In genomic region chr9:21796768-21797167, GRCh38 we compare ENCODE assay signal across 1 cellular context.
TF ChIP-seq lines count a peak whose summit lies in the region.

No MANE protein-coding gene starts in this region.

TF ChIP-seq in HepG2, 621 proteins besides CTCF, POLR2A, EP300 and RAD21 (continued from another document):
- TF ChIP-seq, protein P1, sequence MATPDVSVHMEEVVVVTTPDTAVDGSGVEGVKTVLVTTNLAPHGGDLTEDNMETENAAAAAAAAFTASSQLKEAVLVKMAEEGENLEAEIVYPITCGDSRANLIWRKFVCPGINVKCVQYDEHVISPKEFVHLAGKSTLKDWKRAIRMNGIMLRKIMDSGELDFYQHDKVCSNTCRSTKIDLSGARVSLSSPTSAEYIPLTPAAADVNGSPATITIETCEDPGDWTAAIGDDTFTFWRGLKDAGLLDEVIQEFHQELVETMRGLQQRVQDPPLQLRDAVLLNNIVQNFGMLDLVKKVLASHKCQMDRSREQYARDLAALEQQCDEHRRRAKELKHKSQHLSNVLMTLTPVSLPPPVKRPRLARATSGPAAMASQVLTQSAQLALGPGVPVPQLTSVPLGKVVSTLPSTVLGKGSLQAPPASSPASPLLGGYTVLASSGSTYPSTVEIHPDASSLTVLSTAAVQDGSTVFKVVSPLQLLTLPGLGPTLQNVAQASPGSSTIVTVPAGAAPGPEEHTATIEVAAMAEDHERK (CRISPR knock-in tag; IDR thresholded peaks at IDR 0.05; ENCODE audit: low read depth), result no peak
- TF ChIP-seq ZNF547 (CRISPR knock-in tag; IDR thresholded peaks at IDR 0.05), result no peak
- TF ChIP-seq FOXK2 (IDR thresholded peaks at IDR 0.05), result no peak
- TF ChIP-seq ZNF7 (CRISPR knock-in tag; IDR thresholded peaks at IDR 0.05), result no peak
- no peak for TF ChIP-seq SP4 (CRISPR knock-in tag; IDR thresholded peaks at IDR 0.05)
- no peak for TF ChIP-seq NR2C2 (CRISPR knock-in tag; IDR thresholded peaks at IDR 0.05; ENCODE audit: borderline replicate concordance)
- TF ChIP-seq, protein P2, sequence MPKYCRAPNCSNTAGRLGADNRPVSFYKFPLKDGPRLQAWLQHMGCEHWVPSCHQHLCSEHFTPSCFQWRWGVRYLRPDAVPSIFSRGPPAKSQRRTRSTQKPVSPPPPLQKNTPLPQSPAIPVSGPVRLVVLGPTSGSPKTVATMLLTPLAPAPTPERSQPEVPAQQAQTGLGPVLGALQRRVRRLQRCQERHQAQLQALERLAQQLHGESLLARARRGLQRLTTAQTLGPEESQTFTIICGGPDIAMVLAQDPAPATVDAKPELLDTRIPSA (CRISPR knock-in tag; IDR thresholded peaks at IDR 0.05; ENCODE audit: borderline replicate concordance), result no peak
- no peak for TF ChIP-seq XBP1 (CRISPR knock-in tag; IDR thresholded peaks at IDR 0.05)
TF ChIP-seq in HepG2: peak in this region for 0.
